16 cellular contexts compared by ENCODE assay signal in genomic region chr7:130367088-130367755, GRCh38. TPM values are rescaled to one million over a fixed set of nuclear protein-coding genes. Genes with fewer than 3 reads are reported as not detected.
DNase-seq lines count a peak whose midpoint lies in the region; ATAC-seq lines count a peak whose summit lies in the region.
"Had no signal": no experiment of that assay in that cellular context is flagged by ENCODE, and none has a peak within 500 bp of the region (broad histone marks: within the 10 kb centered on the region; RNA-seq: fewer than 3 reads in every experiment).

No MANE protein-coding gene starts in this region.

- H3K36me3 Mint-ChIP-seq in activated naive CD4-positive, alpha-beta T cell treated with anti-CD3 and anti-CD28 coated beads for 36 hours (ENCODE audit: low read depth): peaks cover 1% of the 10 kb centered on the region
- H3K36me3 Mint-ChIP-seq in central memory CD8-positive, alpha-beta T cell (ENCODE audit: insufficient read depth): peaks cover 3% of the 10 kb centered on the region

- peak; percentile 50 for DNase-seq in activated naive CD4-positive, alpha-beta T cell treated with anti-CD3 and anti-CD28 coated beads for 36 hours
- no peak for DNase-seq in activated naive CD4-positive, alpha-beta T cell treated with Interleukin-2 at 50 U/mL for 16 hours
- DNase-seq in SHP77 treated with DMSO at 0.1 percent for 48 hours (lab: John Stamatoyannopoulos, UW) (peak; percentile 78), SW480 (ENCODE audit: low spot score) (no peak)
- DNase-seq in central memory CD8-positive, alpha-beta T cell (ENCODE audit: low spot score in 2 of 2): no peak
- DNase-seq in stimulated activated CD8-positive, alpha-beta memory T cell treated with anti-CD3 and anti-CD28 coated beads, Interleukin-4, amount 100 ng/mL, for 48 hours: peak; percentile 40
- DNase-seq: activated CD4-positive, alpha-beta T cell treated with anti-CD3 and anti-CD28 coated beads, Interleukin-2, amount 50 U/mL, for 4 hours; AML-193; GOT3; lower lobe of right lung had no signal

- CTCF ChIA-PET in activated naive CD4-positive, alpha-beta T cell treated with anti-CD3 and anti-CD28 coated beads for 36 hours (lab: Charles Lee): no interaction called here

- peaks cover 30% of the 10 kb centered on the region for H3K4me1 Mint-ChIP-seq in activated naive CD4-positive, alpha-beta T cell treated with anti-CD3 and anti-CD28 coated beads for 36 hours (ENCODE audit: low read depth)
- H3K4me1 Mint-ChIP-seq in central memory CD8-positive, alpha-beta T cell: no peaks in the 10 kb centered on the region

- peak overlapping the region; percentile 5 for H3K27ac Mint-ChIP-seq in activated naive CD4-positive, alpha-beta T cell treated with anti-CD3 and anti-CD28 coated beads for 36 hours
- H3K27ac Mint-ChIP-seq in central memory CD8-positive, alpha-beta T cell (ENCODE audit: low read depth): no peak overlapping the region

- peak overlapping the region; percentile 32 for H3K4me3 Mint-ChIP-seq in activated naive CD4-positive, alpha-beta T cell treated with anti-CD3 and anti-CD28 coated beads for 36 hours
- peak overlapping the region; percentile 24 for H3K4me3 Mint-ChIP-seq in central memory CD8-positive, alpha-beta T cell

- no peaks in the 10 kb centered on the region for H3K9me3 Mint-ChIP-seq in activated naive CD4-positive, alpha-beta T cell treated with anti-CD3 and anti-CD28 coated beads for 36 hours
- no peaks in the 10 kb centered on the region for H3K9me3 Mint-ChIP-seq in central memory CD8-positive, alpha-beta T cell

- no peak for ATAC-seq in central memory CD8-positive, alpha-beta T cell (replicated peaks; ENCODE audit: extremely low read depth, poor library complexity, severe bottlenecking)
- ATAC-seq in GM21825 (IDR thresholded peaks at IDR 0.05; ENCODE audit: unreplicated experiment) (no peak), HG03439 (IDR thresholded peaks at IDR 0.05; ENCODE audit: unreplicated experiment) (no peak)
- ATAC-seq: lower lobe of right lung had no signal

- intact Hi-C loops in activated naive CD4-positive, alpha-beta T cell treated with anti-CD3 and anti-CD28 coated beads for 36 hours (cut with micrococcal nuclease): loop anchor here (5.0 kb wide), 1 partner anchor 75 kb away; the partner anchor contains the start of gene CEP41

- H3K27me3 Mint-ChIP-seq in activated naive CD4-positive, alpha-beta T cell treated with anti-CD3 and anti-CD28 coated beads for 36 hours (ENCODE audit: low read depth): no peaks in the 10 kb centered on the region
- H3K27me3 Mint-ChIP-seq in central memory CD8-positive, alpha-beta T cell: peaks cover 9% of the 10 kb centered on the region

RNA-seq across cellular contexts. Expression of gene CPA1, which starts 13.1 kb away (rescaled TPM):
- total RNA-seq in activated naive CD4-positive, alpha-beta T cell treated with anti-CD3 and anti-CD28 coated beads for 36 hours: not detected
- total RNA-seq: dermis microvascular lymphatic vessel endothelial cell, MCF 10A, osteocyte had no signal

RNA-seq across cellular contexts. Expression of gene CPA5, which starts 22.6 kb away (rescaled TPM):
- total RNA-seq in activated naive CD4-positive, alpha-beta T cell treated with anti-CD3 and anti-CD28 coated beads for 36 hours: under 1 TPM; 0.74 to 0.88 TPM
- total RNA-seq: dermis microvascular lymphatic vessel endothelial cell, fibroblast of lung, lower lobe of right lung had no signal

Comparison
In these comparisons a context has a peak if more than half of its experiments do, and no peak if none do; other contexts are left out.
1. DNase-seq: peak in activated naive CD4-positive, alpha-beta T cell treated with anti-CD3 and anti-CD28 coated beads for 36 hours (single experiment), SHP77 treated with DMSO at 0.1 percent for 48 hours (single experiment) and stimulated activated CD8-positive, alpha-beta memory T cell treated with anti-CD3 and anti-CD28 coated beads, Interleukin-4, amount 100 ng/mL, for 48 hours (single experiment); none in activated naive CD4-positive, alpha-beta T cell treated with Interleukin-2 at 50 U/mL for 16 hours (single experiment), central memory CD8-positive, alpha-beta T cell (0 of 2) and SW480 (single experiment).